ENCODE assay signal across 24 cellular contexts in genomic region chr3:190686011-190686410, GRCh38.
DNase-seq lines count a peak whose midpoint lies in the region; ATAC-seq, FAIRE-seq and TF ChIP-seq lines count a peak whose summit lies in the region.
"Had no signal": no experiment of that assay in that cellular context is flagged by ENCODE, and none has a peak within 500 bp of the region (broad histone marks: within the 10 kb centered on the region; RNA-seq: fewer than 3 reads in every experiment).

No MANE protein-coding gene starts in this region.

- CTCF ChIA-PET in A549 (lab: Yijun Ruan, JAX), result no interaction called here
- CTCF ChIA-PET in HCT116 (lab: Charles Lee), result no interaction called here
- CTCF ChIA-PET in CD8-positive, alpha-beta T cell (lab: Charles Lee), result no interaction called here

- H3K79me2 ChIP-seq in HCT116 (ENCODE audit: insufficient read depth, low read length), result no peaks in the 10 kb centered on the region

- H3K27ac ChIP-seq in A549, result no peak overlapping the region
- H3K27ac ChIP-seq in HCT116 (ENCODE audit: low read depth, low read length), result no peak overlapping the region
- H3K27ac ChIP-seq in CD8-positive, alpha-beta T cell (ENCODE audit: low read depth, low read length), result no peak overlapping the region
- H3K27ac ChIP-seq: BLaER1 treated with 17β-estradiol and CSF1 and Interleukin-3, amounts not matched to agents 10 nM and 100 nM; C4-2B had no signal

- no peaks in the 10 kb centered on the region for H3K27me3 ChIP-seq in HCT116 (ENCODE audit: insufficient read depth, low read length)
- H3K27me3 ChIP-seq in CD8-positive, alpha-beta T cell (ENCODE audit: insufficient read depth, low read length), result no peaks in the 10 kb centered on the region
- H3K27me3 ChIP-seq: BLaER1 treated with 17β-estradiol and CSF1 and Interleukin-3, amounts not matched to agents 10 nM and 100 nM had no signal

- H3K9me3 ChIP-seq in A549 (no peaks in the 10 kb centered on the region), HCT116 (ENCODE audit: control insufficient read depth in 1 of 2, insufficient read depth in 1 of 2, low read depth in 1 of 2, low read length in 2 of 2) (no peaks in the 10 kb centered on the region)
- no peaks in the 10 kb centered on the region for H3K9me3 ChIP-seq in CD8-positive, alpha-beta T cell (ENCODE audit: low read length)
- H3K9me3 ChIP-seq: BLaER1 treated with 17β-estradiol and CSF1 and Interleukin-3, amounts not matched to agents 10 nM and 100 nM had no signal

- ATAC-seq in A549 (no peak), HCT116 (no peak)
- ATAC-seq in CD8-positive, alpha-beta T cell, result no peak
- ATAC-seq: GM12878 had no signal

- TF ChIP-seq RAD21 in A549 (conservative IDR thresholded peaks at IDR 0.05 in 1 of 2, IDR thresholded peaks at IDR 0.05 in 1 of 2) (no peak), HCT116 (IDR thresholded peaks at IDR 0.05; ENCODE audit: low read depth) (no peak)

- no peaks in the 10 kb centered on the region for H3K9me2 ChIP-seq in HCT116 (ENCODE audit: insufficient read depth)

- no peak overlapping the region for H3K27ac Mint-ChIP-seq in CD8-positive, alpha-beta T cell
- H3K27ac Mint-ChIP-seq: B cell; CD4-positive, alpha-beta T cell; CD8-positive, alpha-beta memory T cell had no signal

- no TSS peak for BruUV-seq in HCT116 (replicated peaks; lab: Mats Ljungman, UMichigan)

- H3K4me1 ChIP-seq in A549, result no peaks in the 10 kb centered on the region
- no peaks in the 10 kb centered on the region for H3K4me1 ChIP-seq in HCT116 (ENCODE audit: control insufficient read depth in 1 of 2, insufficient read depth in 2 of 2, low read length in 2 of 2)
- H3K4me1 ChIP-seq in CD8-positive, alpha-beta T cell (ENCODE audit: insufficient read depth, low read length), result no peaks in the 10 kb centered on the region
- H3K4me1 ChIP-seq: BLaER1 treated with 17β-estradiol and CSF1 and Interleukin-3, amounts not matched to agents 10 nM and 100 nM had no signal

- no peak for DNase-seq in A549 (ENCODE audit: low read depth in 1 of 2, low spot score in 1 of 2)
- no peak for DNase-seq in HCT116 (ENCODE audit: low read depth, low spot score)
- DNase-seq in RCC 7860 (ENCODE audit: low spot score), result no peak
- no peak for DNase-seq in urothelium cell line (ENCODE audit: low spot score)
- DNase-seq in head of caudate nucleus, result no peak
- DNase-seq in CD8-positive, alpha-beta T cell, result no peak
- DNase-seq: 8988T; AML-193; CD4-positive, alpha-beta T cell; CD8-positive, alpha-beta memory T cell; COR-L47; DMS 273 treated with DMSO at 0.1 percent for 48 hours; DMS153; DMS53; DMS79; DND-41; EL; GDM1 had no signal

- peak overlapping the region; percentile 59 for H2AFZ ChIP-seq in HCT116 (ENCODE audit: low read depth, low read length, poor library complexity, severe bottlenecking)

- no peaks in the 10 kb centered on the region for H4K20me1 ChIP-seq in HCT116 (ENCODE audit: insufficient read depth)
- H4K20me1 ChIP-seq: BLaER1 treated with 17β-estradiol and CSF1 and Interleukin-3, amounts not matched to agents 10 nM and 100 nM had no signal

- intact Hi-C loops in HCT116 (cut with micrococcal nuclease), result no loop called here
- intact Hi-C loops in head of caudate nucleus (cut with DNase I), result no loop called here
- intact Hi-C loops in CD8-positive, alpha-beta T cell (cut with DNase I, micrococcal nuclease), result no loop called here

- peaks cover 2% of the 10 kb centered on the region for H3K27me3 Mint-ChIP-seq in CD8-positive, alpha-beta T cell (ENCODE audit: low read depth)

- peaks cover 5% of the 10 kb centered on the region for H3K9me3 Mint-ChIP-seq in CD8-positive, alpha-beta T cell

- TF ChIP-seq EP300 in A549 (IDR thresholded peaks at IDR 0.05), result no peak

- TF ChIP-seq CTCF in A549 (IDR thresholded peaks at IDR 0.05) (no peak), HCT116 (IDR thresholded peaks at IDR 0.05 in 2 of 3, conservative IDR thresholded peaks at IDR 0.05 in 1 of 3; ENCODE audit: borderline replicate concordance in 1 of 3, insufficient read depth in 1 of 3, low read depth in 2 of 3, low read length in 2 of 3) (no peak)
- no peak for TF ChIP-seq CTCF in CD8-positive, alpha-beta T cell (IDR thresholded peaks at IDR 0.05)

- no peak overlapping the region for H3K4me3 Mint-ChIP-seq in CD8-positive, alpha-beta T cell
- H3K4me3 Mint-ChIP-seq: B cell; CD4-positive, alpha-beta T cell; CD8-positive, alpha-beta memory T cell had no signal

- H3K9ac ChIP-seq in HCT116 (ENCODE audit: low read length), result no peak overlapping the region
- H3K9ac ChIP-seq: BLaER1 treated with 17β-estradiol and CSF1 and Interleukin-3, amounts not matched to agents 10 nM and 100 nM had no signal

- H3K36me3 ChIP-seq in HCT116 (ENCODE audit: control insufficient read depth in 1 of 2, insufficient read depth in 2 of 2, low read length in 2 of 2), result no peaks in the 10 kb centered on the region
- no peaks in the 10 kb centered on the region for H3K36me3 ChIP-seq in CD8-positive, alpha-beta T cell (ENCODE audit: insufficient read depth, low read length)
- H3K36me3 ChIP-seq: BLaER1 treated with 17β-estradiol and CSF1 and Interleukin-3, amounts not matched to agents 10 nM and 100 nM had no signal

- FAIRE-seq in A549 (lab: Jason Lieb, UNC) (no peak), RCC 7860 (lab: Jason Lieb, UNC) (peak; percentile 21), urothelium cell line (lab: Jason Lieb, UNC) (no peak)
- FAIRE-seq: GM12878, GM12892, GM18507 had no signal

- no peak for TF ChIP-seq POLR2A in A549 (IDR thresholded peaks at IDR 0.05; ENCODE audit: low read length)
- no peak for TF ChIP-seq POLR2A in HCT116 (IDR thresholded peaks at IDR 0.05; ENCODE audit: borderline replicate concordance, extremely low read depth, insufficient read depth, insufficient read length)

- H3K4me3 ChIP-seq in A549, result no peak overlapping the region
- H3K4me3 ChIP-seq in HCT116 (replicated peaks in 1 of 2; ENCODE audit: low read depth in 1 of 2, low read length in 2 of 2), result no peak overlapping the region
- H3K4me3 ChIP-seq in CD8-positive, alpha-beta T cell (ENCODE audit: low read depth, low read length), result no peak overlapping the region
- H3K4me3 ChIP-seq: BLaER1 treated with 17β-estradiol and CSF1 and Interleukin-3, amounts not matched to agents 10 nM and 100 nM; GM12878 had no signal

- RAD21 ChIA-PET in HCT116 (lab: Charles Lee; ENCODE audit: low non-redundant PET in 1 of 2, low total read pairs in 2 of 2, uncharacterized antibody in 2 of 2, unreplicated experiment in 2 of 2), result no interaction called here

- H3K4me2 ChIP-seq in A549 (no peak overlapping the region), HCT116 (ENCODE audit: low read length) (no peak overlapping the region)
- H3K4me2 ChIP-seq: BLaER1 treated with 17β-estradiol and CSF1 and Interleukin-3, amounts not matched to agents 10 nM and 100 nM had no signal

- WGBS in A549 (ENCODE audit: missing lambda C conversion rate), result 69% methylated on average over 1 of the region's 1 CpG

- no peaks in the 10 kb centered on the region for H3K4me1 Mint-ChIP-seq in CD8-positive, alpha-beta T cell (ENCODE audit: low read depth)
- H3K4me1 Mint-ChIP-seq: B cell; CD8-positive, alpha-beta memory T cell had no signal

- H3K36me3 Mint-ChIP-seq in CD8-positive, alpha-beta T cell, result no peaks in the 10 kb centered on the region
- H3K36me3 Mint-ChIP-seq: CD8-positive, alpha-beta memory T cell had no signal

- POLR2A ChIA-PET in A549 (lab: Yijun Ruan, JAX) (no interaction called here), HCT116 (lab: Charles Lee) (interaction anchor here (1.4 kb wide), 1 partner anchor 262 kb away, joined by 3 read pairs; no protein-coding TSS in a partner anchor)
- POLR2A ChIA-PET in CD8-positive, alpha-beta T cell (lab: Charles Lee), result no interaction called here

TF ChIP-seq in A549, 52 proteins besides CTCF, POLR2A, EP300 and RAD21:
- TF ChIP-seq MAFK (IDR thresholded peaks at IDR 0.05; ENCODE audit: partially characterized antibody), result peak; percentile 62
- TF ChIP-seq MYC (IDR thresholded peaks at IDR 0.05; ENCODE audit: borderline replicate concordance, low read length), result no peak

TF ChIP-seq in HCT116, 20 proteins besides CTCF, POLR2A, EP300 and RAD21 (continues in another document):
- TF ChIP-seq, protein P1, sequence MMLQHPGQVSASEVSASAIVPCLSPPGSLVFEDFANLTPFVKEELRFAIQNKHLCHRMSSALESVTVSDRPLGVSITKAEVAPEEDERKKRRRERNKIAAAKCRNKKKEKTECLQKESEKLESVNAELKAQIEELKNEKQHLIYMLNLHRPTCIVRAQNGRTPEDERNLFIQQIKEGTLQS (IDR thresholded peaks at IDR 0.05), result no peak
- TF ChIP-seq YY1 (IDR thresholded peaks at IDR 0.05; ENCODE audit: extremely low read depth, insufficient replicate concordance, low read depth, low read length), result no peak
- TF ChIP-seq SP1 (IDR thresholded peaks at IDR 0.05; ENCODE audit: low read depth), result no peak
- TF ChIP-seq, protein P2, sequence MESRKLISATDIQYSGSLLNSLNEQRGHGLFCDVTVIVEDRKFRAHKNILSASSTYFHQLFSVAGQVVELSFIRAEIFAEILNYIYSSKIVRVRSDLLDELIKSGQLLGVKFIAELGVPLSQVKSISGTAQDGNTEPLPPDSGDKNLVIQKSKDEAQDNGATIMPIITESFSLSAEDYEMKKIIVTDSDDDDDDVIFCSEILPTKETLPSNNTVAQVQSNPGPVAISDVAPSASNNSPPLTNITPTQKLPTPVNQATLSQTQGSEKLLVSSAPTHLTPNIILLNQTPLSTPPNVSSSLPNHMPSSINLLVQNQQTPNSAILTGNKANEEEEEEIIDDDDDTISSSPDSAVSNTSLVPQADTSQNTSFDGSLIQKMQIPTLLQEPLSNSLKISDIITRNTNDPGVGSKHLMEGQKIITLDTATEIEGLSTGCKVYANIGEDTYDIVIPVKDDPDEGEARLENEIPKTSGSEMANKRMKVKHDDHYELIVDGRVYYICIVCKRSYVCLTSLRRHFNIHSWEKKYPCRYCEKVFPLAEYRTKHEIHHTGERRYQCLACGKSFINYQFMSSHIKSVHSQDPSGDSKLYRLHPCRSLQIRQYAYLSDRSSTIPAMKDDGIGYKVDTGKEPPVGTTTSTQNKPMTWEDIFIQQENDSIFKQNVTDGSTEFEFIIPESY (IDR thresholded peaks at IDR 0.05; ENCODE audit: extremely low read depth, insufficient replicate concordance, low read length), result no peak
- TF ChIP-seq SRF (IDR thresholded peaks at IDR 0.05; ENCODE audit: low read depth), result no peak
- TF ChIP-seq CEBPB (IDR thresholded peaks at IDR 0.05; ENCODE audit: low read depth), result no peak
- TF ChIP-seq ZFX (IDR thresholded peaks at IDR 0.05), result no peak
